ENCODE assay signal across 34 cellular contexts in genomic region chr9:134617246-134617645, GRCh38. TPM values are rescaled to one million over a fixed set of nuclear protein-coding genes. Genes with fewer than 3 reads are reported as not detected.
DNase-seq lines count a peak whose midpoint lies in the region; ATAC-seq and TF ChIP-seq lines count a peak whose summit lies in the region.
"Had no signal": no experiment of that assay in that cellular context is flagged by ENCODE, and none has a peak within 500 bp of the region (broad histone marks: within the 10 kb centered on the region; RNA-seq: fewer than 3 reads in every experiment).

No MANE protein-coding gene starts in this region.

- no peak for ATAC-seq in heart right ventricle
- ATAC-seq in upper lobe of right lung = no peak
- ATAC-seq in stimulated activated naive B cell treated with anti-CD40 and anti-IgM and Interleukin-4, amounts not matched to agents 10 μg/mL and 1 μg/mL and 100 μg/mL, for 72 hours (replicated peaks) = no peak
- ATAC-seq: CD8-positive, alpha-beta T cell; PC-3 had no signal

- H3K9me3 ChIP-seq in heart right ventricle (peaks cover 0 to 16% (median 4%) of the 10 kb centered on the region in 11 donors), WERI-Rb-1 (ENCODE audit: severe bottlenecking) (peaks cover 30% of the 10 kb centered on the region), upper lobe of right lung (no peaks in the 10 kb centered on the region)

- no peak overlapping the region for H3K4me3 Mint-ChIP-seq in mesothelial cell of epicardium
- H3K4me3 Mint-ChIP-seq in stimulated activated naive B cell treated with anti-CD40 and anti-IgM and Interleukin-4, amounts not matched to agents 10 μg/mL and 1 μg/mL and 100 μg/mL, for 72 hours = no peak overlapping the region
- H3K4me3 Mint-ChIP-seq: activated naive CD4-positive, alpha-beta T cell treated with anti-CD3 and anti-CD28 coated beads for 36 hours; B cell; CD8-positive, alpha-beta T cell; memory B cell; neural crest cell had no signal

- no peak overlapping the region for H3K27ac ChIP-seq in heart right ventricle
- H3K27ac ChIP-seq in WERI-Rb-1 = no peak overlapping the region
- no peak overlapping the region for H3K27ac ChIP-seq in upper lobe of right lung
- H3K27ac ChIP-seq: breast epithelium, HL-60, KMS-11, parathyroid adenoma, stomach had no signal

- H3K4me1 Mint-ChIP-seq in mesothelial cell of epicardium = peaks cover 17% of the 10 kb centered on the region
- no peaks in the 10 kb centered on the region for H3K4me1 Mint-ChIP-seq in stimulated activated naive B cell treated with anti-CD40 and anti-IgM and Interleukin-4, amounts not matched to agents 10 μg/mL and 1 μg/mL and 100 μg/mL, for 72 hours
- H3K4me1 Mint-ChIP-seq: B cell, neural crest cell had no signal

- H3K36me3 ChIP-seq in heart right ventricle (no peaks in the 10 kb centered on the region), WERI-Rb-1 (no peaks in the 10 kb centered on the region), upper lobe of right lung (no peaks in the 10 kb centered on the region)
- H3K36me3 ChIP-seq: breast epithelium, MG63, stomach had no signal

- H3K27ac Mint-ChIP-seq in mesothelial cell of epicardium = no peak overlapping the region
- no peak overlapping the region for H3K27ac Mint-ChIP-seq in stimulated activated naive B cell treated with anti-CD40 and anti-IgM and Interleukin-4, amounts not matched to agents 10 μg/mL and 1 μg/mL and 100 μg/mL, for 72 hours
- H3K27ac Mint-ChIP-seq: activated naive CD4-positive, alpha-beta T cell treated with anti-CD3 and anti-CD28 coated beads for 36 hours; B cell; CD8-positive, alpha-beta T cell; memory B cell had no signal

- H3K9me3 Mint-ChIP-seq in mesothelial cell of epicardium = peaks cover 21% of the 10 kb centered on the region
- H3K9me3 Mint-ChIP-seq in stimulated activated naive B cell treated with anti-CD40 and anti-IgM and Interleukin-4, amounts not matched to agents 10 μg/mL and 1 μg/mL and 100 μg/mL, for 72 hours = peaks cover 6 to 7% of the 10 kb centered on the region in 2 donors

- H3K27me3 Mint-ChIP-seq in mesothelial cell of epicardium (ENCODE audit: low read depth) = no peaks in the 10 kb centered on the region
- H3K27me3 Mint-ChIP-seq in stimulated activated naive B cell treated with anti-CD40 and anti-IgM and Interleukin-4, amounts not matched to agents 10 μg/mL and 1 μg/mL and 100 μg/mL, for 72 hours = peaks cover 6 to 8% of the 10 kb centered on the region in 2 donors

- intact Hi-C loops in cardiac septum (cut with DNase I) = no loop called here
- intact Hi-C loops in heart right ventricle (cut with DNase I) = no loop called here
- intact Hi-C loops in upper lobe of right lung (cut with DNase I) = no loop called here

- H3K27me3 ChIP-seq in heart right ventricle = peaks cover 0 to 51% (median 14%) of the 10 kb centered on the region in 7 donors
- no peaks in the 10 kb centered on the region for H3K27me3 ChIP-seq in WERI-Rb-1 (ENCODE audit: insufficient read depth, low read depth, severe bottlenecking)
- no peaks in the 10 kb centered on the region for H3K27me3 ChIP-seq in upper lobe of right lung
- H3K27me3 ChIP-seq: MG63 had no signal

- H3K4me1 ChIP-seq in heart right ventricle (peaks cover 0 to 10% (median 0%) of the 10 kb centered on the region in 9 donors), upper lobe of right lung (no peaks in the 10 kb centered on the region)
- H3K4me1 ChIP-seq: breast epithelium, parathyroid adenoma had no signal

- WGBS in heart right ventricle, 2 donors = 86 to 90% methylated on average over 8 of the region's 8 CpGs

- TF ChIP-seq CTCF in heart right ventricle (IDR thresholded peaks at IDR 0.05) (no peak), WERI-Rb-1 (IDR thresholded peaks at IDR 0.05; ENCODE audit: low read depth, low read length) (no peak), mesothelial cell of epicardium (IDR thresholded peaks at IDR 0.05; ENCODE audit: unreplicated experiment) (no peak), upper lobe of right lung (IDR thresholded peaks at IDR 0.05) (no peak)

- H3K4me3 ChIP-seq in heart right ventricle (no peak overlapping the region), WERI-Rb-1 (ENCODE audit: low read depth, low read length) (no peak overlapping the region), upper lobe of right lung (no peak overlapping the region)
- H3K4me3 ChIP-seq: breast epithelium, MG63, stomach had no signal

- H3K36me3 Mint-ChIP-seq in mesothelial cell of epicardium = peaks cover 5% of the 10 kb centered on the region
- no peaks in the 10 kb centered on the region for H3K36me3 Mint-ChIP-seq in stimulated activated naive B cell treated with anti-CD40 and anti-IgM and Interleukin-4, amounts not matched to agents 10 μg/mL and 1 μg/mL and 100 μg/mL, for 72 hours
- H3K36me3 Mint-ChIP-seq: CD8-positive, alpha-beta T cell; memory B cell had no signal

- DNase-seq in cardiac septum (ENCODE audit: low spot score) (peak; percentile 27), heart right ventricle (no peak), WERI-Rb-1 (peak; percentile 1), mesothelial cell of epicardium (ENCODE audit: low spot score in 2 of 2, unreplicated experiment in 2 of 2) (peak; percentile 5 to 27), upper lobe of right lung (peak; percentile 27), SW480 (ENCODE audit: low spot score) (no peak)
- DNase-seq in stimulated activated naive B cell treated with anti-CD40 and anti-IgM and Interleukin-4, amounts not matched to agents 10 μg/mL and 1 μg/mL and 100 μg/mL, for 72 hours = no peak
- no peak for DNase-seq in activated naive CD4-positive, alpha-beta T cell (lab: John Stamatoyannopoulos, UW)
- DNase-seq: ACHN; activated CD4-positive, alpha-beta T cell treated with anti-CD3 and anti-CD28 coated beads for 4 hours; activated naive CD4-positive, alpha-beta T cell treated with anti-CD3 and anti-CD28 coated beads for 36 hours; activated T-cell treated with anti-CD3 and anti-CD28 coated beads, Interleukin-2, amount 50 U/mL, for 48 hours; effector CD4-positive, alpha-beta T cell; GOT3; hippocampal formation; MG63; NCI-H1105 treated with DMSO at 0.1 percent for 48 hours; NCI-H2029 treated with DMSO at 0.1 percent for 48 hours; NCI-H2227 treated with DMSO at 0.1 percent for 48 hours; NCI-H526 treated with DMSO at 0.1 percent for 48 hours; NK-92 treated with Interleukin-12 subunit alpha and Interleukin-12 subunit beta, amount 100 ng/mL, for 24 hours; PC-3; SHP77; stimulated activated CD8-positive, alpha-beta memory T cell treated with anti-CD3 and anti-CD28 coated beads, Interleukin-4, amount 100 ng/mL, for 48 hours; stomach had no signal

RNA-seq across cellular contexts. Expression of gene COL5A1, which starts 24.4 kb away (rescaled TPM):
- 21.6 TPM for total RNA-seq in cardiac septum
- 10 to 100 TPM in 7 of 10 donors, 1 to 10 TPM in 3; 8.1 to 60.0 (median 12.2) TPM for total RNA-seq in heart right ventricle
- polyA plus RNA-seq in heart right ventricle = 10 to 100 TPM; 13.8 to 19.7 TPM
- 549 to 605 TPM (median 596 TPM) in 3 replicates for total RNA-seq in mesothelial cell of epicardium
- 37.8 TPM for total RNA-seq in upper lobe of right lung
- total RNA-seq: activated CD8-positive, alpha-beta memory T cell treated with anti-CD3 and anti-CD28 coated beads for 36 hours; B cell had no signal

Comparison
In these comparisons a context has a peak if more than half of its experiments do, and no peak if none do; other contexts are left out.
1. DNase-seq: peak in cardiac septum (single experiment), WERI-Rb-1 (single experiment), mesothelial cell of epicardium (2 of 2) and upper lobe of right lung (single experiment); none in heart right ventricle (0 of 2), stimulated activated naive B cell treated with anti-CD40 and anti-IgM and Interleukin-4, amounts not matched to agents 10 μg/mL and 1 μg/mL and 100 μg/mL, for 72 hours (single experiment), SW480 (single experiment) and activated naive CD4-positive, alpha-beta T cell (0 of 4).